In the genomic region with DNA sequence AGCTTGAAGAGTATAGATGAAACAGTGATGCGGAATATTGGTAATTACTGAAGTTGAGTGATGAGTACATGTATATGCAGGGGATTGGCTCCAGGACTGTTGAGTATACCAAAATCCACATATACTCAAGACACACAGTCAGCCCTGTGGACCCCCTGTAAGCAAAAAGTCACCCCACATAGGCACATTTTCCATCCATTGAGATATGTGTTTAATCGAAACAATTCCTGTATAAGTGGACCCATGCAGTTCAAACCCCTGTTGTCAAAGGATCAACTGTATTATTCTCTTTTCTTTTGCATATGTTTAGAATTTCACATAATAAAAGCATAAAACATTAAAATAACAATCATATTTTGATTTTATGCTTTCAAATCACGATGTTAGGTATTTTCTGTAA, we compare ENCODE assay signal across 1 cellular context.
A peak's percentile ranks its signal among the peaks of the same experiment; 100 is the strongest.
TF ChIP-seq lines count a peak whose summit lies in the region.

No MANE protein-coding gene starts in this region.

TF ChIP-seq in HEK293, 187 proteins besides CTCF, POLR2A, EP300 and RAD21 (continued from another document):
- TF ChIP-seq PATZ1 (tag by site-specific recombination; IDR thresholded peaks at IDR 0.05) (no peak), PRDM4 (tag by site-specific recombination; IDR thresholded peaks at IDR 0.05) (no peak), ZNF221 (tag by site-specific recombination; IDR thresholded peaks at IDR 0.05; ENCODE audit: borderline replicate concordance) (no peak), KLF1 (tag by site-specific recombination; IDR thresholded peaks at IDR 0.05) (no peak), ZNF10 (tag by site-specific recombination; IDR thresholded peaks at IDR 0.05) (no peak), ZNF423 (tag by site-specific recombination; IDR thresholded peaks at IDR 0.05) (no peak), ZNF16 (tag by site-specific recombination; IDR thresholded peaks at IDR 0.05; ENCODE audit: low read depth) (no peak), SETDB1 (IDR thresholded peaks at IDR 0.05; ENCODE audit: insufficient read length, low read length) (peak; percentile 94)
- TF ChIP-seq, protein P1, sequence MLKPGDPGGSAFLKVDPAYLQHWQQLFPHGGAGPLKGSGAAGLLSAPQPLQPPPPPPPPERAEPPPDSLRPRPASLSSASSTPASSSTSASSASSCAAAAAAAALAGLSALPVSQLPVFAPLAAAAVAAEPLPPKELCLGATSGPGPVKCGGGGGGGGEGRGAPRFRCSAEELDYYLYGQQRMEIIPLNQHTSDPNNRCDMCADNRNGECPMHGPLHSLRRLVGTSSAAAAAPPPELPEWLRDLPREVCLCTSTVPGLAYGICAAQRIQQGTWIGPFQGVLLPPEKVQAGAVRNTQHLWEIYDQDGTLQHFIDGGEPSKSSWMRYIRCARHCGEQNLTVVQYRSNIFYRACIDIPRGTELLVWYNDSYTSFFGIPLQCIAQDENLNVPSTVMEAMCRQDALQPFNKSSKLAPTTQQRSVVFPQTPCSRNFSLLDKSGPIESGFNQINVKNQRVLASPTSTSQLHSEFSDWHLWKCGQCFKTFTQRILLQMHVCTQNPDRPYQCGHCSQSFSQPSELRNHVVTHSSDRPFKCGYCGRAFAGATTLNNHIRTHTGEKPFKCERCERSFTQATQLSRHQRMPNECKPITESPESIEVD (tag by site-specific recombination; IDR thresholded peaks at IDR 0.05): no peak
- TF ChIP-seq, protein P2, sequence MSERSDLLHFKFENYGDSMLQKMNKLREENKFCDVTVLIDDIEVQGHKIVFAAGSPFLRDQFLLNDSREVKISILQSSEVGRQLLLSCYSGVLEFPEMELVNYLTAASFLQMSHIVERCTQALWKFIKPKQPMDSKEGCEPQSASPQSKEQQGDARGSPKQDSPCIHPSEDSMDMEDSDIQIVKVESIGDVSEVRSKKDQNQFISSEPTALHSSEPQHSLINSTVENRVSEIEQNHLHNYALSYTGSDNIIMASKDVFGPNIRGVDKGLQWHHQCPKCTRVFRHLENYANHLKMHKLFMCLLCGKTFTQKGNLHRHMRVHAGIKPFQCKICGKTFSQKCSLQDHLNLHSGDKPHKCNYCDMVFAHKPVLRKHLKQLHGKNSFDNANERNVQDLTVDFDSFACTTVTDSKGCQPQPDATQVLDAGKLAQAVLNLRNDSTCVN (tag by site-specific recombination; optimal IDR thresholded peaks at IDR 0.05): no peak
